Comparison of ENCODE assay signal across 17 cellular contexts in the genomic region with DNA sequence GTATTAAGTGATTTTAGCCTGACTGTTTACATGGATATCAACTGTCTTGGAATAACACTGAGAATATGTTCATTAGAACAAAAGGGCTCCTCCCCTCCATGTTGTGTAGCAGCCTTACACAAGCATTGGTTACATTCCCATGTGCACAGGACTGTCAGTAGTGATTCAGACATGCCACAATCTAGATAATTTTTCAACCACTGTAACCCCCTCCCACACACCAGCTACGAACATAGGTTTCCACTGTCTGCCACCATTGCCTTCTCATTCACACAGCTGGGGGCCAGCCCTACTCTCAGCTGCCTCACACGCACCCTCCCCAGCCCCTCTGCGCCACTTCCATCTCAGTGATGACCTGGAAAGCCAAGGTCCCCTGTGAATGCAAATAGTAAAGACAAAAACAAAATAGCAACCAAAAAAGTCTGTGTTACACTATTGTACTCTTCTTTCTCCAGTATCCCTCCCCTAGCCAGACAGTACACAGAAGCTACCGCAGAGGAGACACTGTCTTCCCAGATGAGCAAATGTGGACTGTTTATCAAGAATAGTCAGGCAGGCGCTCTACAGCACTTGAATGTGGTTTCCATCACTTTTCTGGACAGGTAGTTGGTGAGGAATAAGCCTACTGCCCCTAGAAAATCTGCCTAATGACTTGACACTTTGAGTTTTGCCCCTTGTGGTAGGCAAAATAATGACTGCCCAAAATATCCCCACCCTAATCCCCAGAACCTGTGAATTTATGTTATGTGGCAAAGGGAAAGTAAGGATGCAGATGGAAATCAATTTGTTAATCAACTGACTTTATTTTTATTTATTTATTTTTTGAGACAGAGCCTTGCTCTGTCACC. TPM values are rescaled to one million over a fixed set of nuclear protein-coding genes. Genes with fewer than 3 reads are reported as not detected.
DNase-seq lines count a peak whose midpoint lies in the region; ATAC-seq and TF ChIP-seq lines count a peak whose summit lies in the region.
"Had no signal": no experiment of that assay in that cellular context is flagged by ENCODE, and none has a peak within 500 bp of the region (broad histone marks: within the 10 kb centered on the region; RNA-seq: fewer than 3 reads in every experiment).

No MANE protein-coding gene starts in this region.

- H3K9ac ChIP-seq in H9 (ENCODE audit: extremely low read depth, insufficient read length, low read length), result no peak overlapping the region

- CTCF ChIA-PET in activated CD4-positive, alpha-beta T cell treated with anti-CD3 and anti-CD28 coated beads for 36 hours (lab: Charles Lee), result no interaction called here

- H3K9me3 Mint-ChIP-seq in activated CD4-positive, alpha-beta T cell treated with anti-CD3 and anti-CD28 coated beads for 36 hours (ENCODE audit: low read depth), result peaks cover 3% of the 10 kb centered on the region
- H3K9me3 Mint-ChIP-seq in H9 (no peaks in the 10 kb centered on the region; a peak in 2 of 5 replicates), progenitor cell of endocrine pancreas (ENCODE audit: low read depth) (peaks cover 6% of the 10 kb centered on the region)
- H3K9me3 Mint-ChIP-seq: brain had no signal

- H3K27ac ChIP-seq in H9 (ENCODE audit: insufficient read length, low read depth, low read length) (no peak overlapping the region), brain microvascular endothelial cell (no peak overlapping the region)
- H3K27ac ChIP-seq: hepatocyte had no signal

- no peaks in the 10 kb centered on the region; the same call in 1 of the 2 replicates for H3K4me1 ChIP-seq in H9 (ENCODE audit: insufficient read depth, low read length)

- no peak overlapping the region for H4K5ac ChIP-seq in H9 (ENCODE audit: insufficient read length, low read depth, low read length)

- no peaks in the 10 kb centered on the region for H3K36me3 Mint-ChIP-seq in activated CD4-positive, alpha-beta T cell treated with anti-CD3 and anti-CD28 coated beads for 36 hours (ENCODE audit: low read depth)
- H3K36me3 Mint-ChIP-seq in H9 (ENCODE audit: insufficient read depth in 1 of 3, low read depth in 3 of 3), result peaks cover 0 to 11% (median 4%) of the 10 kb centered on the region in 3 experiments; a peak in 4 of 7 replicates
- peaks cover 1% of the 10 kb centered on the region for H3K36me3 Mint-ChIP-seq in progenitor cell of endocrine pancreas (ENCODE audit: insufficient read depth)

- H4K8ac ChIP-seq in H9 (replicated peaks; ENCODE audit: insufficient read length, low read depth, low read length), result no peak overlapping the region

- H3K27me3 ChIP-seq in H9 (ENCODE audit: insufficient read depth, low read length), result no peaks in the 10 kb centered on the region
- H3K27me3 ChIP-seq in brain microvascular endothelial cell (replicated peaks), result no peaks in the 10 kb centered on the region
- H3K27me3 ChIP-seq: hepatocyte had no signal

- in situ Hi-C loops in brain microvascular endothelial cell (cut with HindIII; ENCODE audit: low pct_ligation_motif_present, low sequenced_read_pairs), result no loop called here

- peaks cover 7% of the 10 kb centered on the region for H3K27me3 Mint-ChIP-seq in activated CD4-positive, alpha-beta T cell treated with anti-CD3 and anti-CD28 coated beads for 36 hours
- H3K27me3 Mint-ChIP-seq in H9 (ENCODE audit: low read depth) (peaks cover 2% of the 10 kb centered on the region), progenitor cell of endocrine pancreas (no peaks in the 10 kb centered on the region)

- DNase-seq in activated CD4-positive, alpha-beta T cell treated with anti-CD3 and anti-CD28 coated beads for 36 hours, result peak; percentile 11
- no peak for DNase-seq in activated CD4-positive, alpha-beta T cell treated with anti-CD3 and anti-CD28 coated beads, Interleukin-2, amount 50 U/mL, for 4 hours
- no peak for DNase-seq in H9
- peak; percentile 16 for DNase-seq in brain microvascular endothelial cell
- no peak for DNase-seq in progenitor cell of endocrine pancreas (ENCODE audit: low spot score, unreplicated experiment)
- no peak for DNase-seq in superior temporal gyrus (ENCODE audit: extremely low spot score)
- DNase-seq in NK-92 (lab: John Stamatoyannopoulos, UW; ENCODE audit: unreplicated experiment), result no peak
- no peak for DNase-seq in NCI-H1048 (lab: John Stamatoyannopoulos, UW)
- DNase-seq: DMS79 treated with DMSO at 0.1 percent for 48 hours, NCI-H1105 treated with DMSO at 0.1 percent for 48 hours, NCI-H526, nucleus accumbens, SHP77 had no signal

- H3K9me3 ChIP-seq in H9 (ENCODE audit: control insufficient read depth, low read depth, low read length), result no peaks in the 10 kb centered on the region

- H2BK120ac ChIP-seq in H9 (ENCODE audit: low read depth, low read length, poor library complexity, severe bottlenecking), result no peak overlapping the region

- H4K91ac ChIP-seq in H9 (ENCODE audit: insufficient read length, low read depth, low read length), result no peak overlapping the region

- H3K4me3 Mint-ChIP-seq in activated CD4-positive, alpha-beta T cell treated with anti-CD3 and anti-CD28 coated beads for 36 hours, result no peak overlapping the region
- H3K4me3 Mint-ChIP-seq in H9, result no peak overlapping the region
- H3K4me3 Mint-ChIP-seq in progenitor cell of endocrine pancreas (ENCODE audit: low read depth), result no peak overlapping the region
- H3K4me3 Mint-ChIP-seq: brain had no signal

- H2AFZ ChIP-seq in H9 (ENCODE audit: low read length), result no peak overlapping the region
- H2AFZ ChIP-seq: hepatocyte had no signal

- H2AK5ac ChIP-seq in H9 (ENCODE audit: insufficient read length, low read length), result no peak overlapping the region

- H3K4me2 ChIP-seq in H9 (ENCODE audit: insufficient read depth, insufficient read length, low read length), result no peak overlapping the region
- H3K4me2 ChIP-seq: hepatocyte had no signal

- no peaks in the 10 kb centered on the region for H4K20me1 ChIP-seq in H9 (ENCODE audit: control insufficient read depth, insufficient read depth, insufficient read length)

- intact Hi-C loops in activated CD4-positive, alpha-beta T cell treated with anti-CD3 and anti-CD28 coated beads for 36 hours (cut with DNase I, micrococcal nuclease), result no loop called here

- peak; percentile 54 for TF ChIP-seq CTCF in H9 (conservative IDR thresholded peaks at IDR 0.05)
- TF ChIP-seq CTCF in brain microvascular endothelial cell (IDR thresholded peaks at IDR 0.05; ENCODE audit: low read depth, low read length, missing control alignments), result peak; percentile 22
- TF ChIP-seq CTCF in progenitor cell of endocrine pancreas (IDR thresholded peaks at IDR 0.05; ENCODE audit: unreplicated experiment), result peak; percentile 19

- H2BK12ac ChIP-seq in H9 (ENCODE audit: insufficient read length, low read depth, low read length), result no peak overlapping the region

- H3K18ac ChIP-seq in H9 (ENCODE audit: insufficient read length, low read depth, low read length), result no peak overlapping the region

- no peak overlapping the region for H3K14ac ChIP-seq in H9 (ENCODE audit: insufficient read depth, low read length)

- H2BK5ac ChIP-seq in H9 (ENCODE audit: insufficient read length, low read length), result no peak overlapping the region

- H2BK15ac ChIP-seq in H9 (ENCODE audit: low read depth, low read length), result no peak overlapping the region

- H3K27ac Mint-ChIP-seq in activated CD4-positive, alpha-beta T cell treated with anti-CD3 and anti-CD28 coated beads for 36 hours, result no peak overlapping the region
- H3K27ac Mint-ChIP-seq in H9 (peak overlapping the region in 2 of 3 experiments; percentile 34 to 41; a peak in 3 of 7 replicates), progenitor cell of endocrine pancreas (no peak overlapping the region)
- H3K27ac Mint-ChIP-seq: brain had no signal

- no peaks in the 10 kb centered on the region for H3K79me1 ChIP-seq in H9 (ENCODE audit: insufficient read depth, low read depth, low read length, poor library complexity, severe bottlenecking)

- no peaks in the 10 kb centered on the region for H3K79me2 ChIP-seq in H9 (ENCODE audit: insufficient read depth, low read length)
- H3K79me2 ChIP-seq: hepatocyte had no signal

- H3T11ph ChIP-seq in H9 (ENCODE audit: low read length), result no peak overlapping the region

- H2BK20ac ChIP-seq in H9 (ENCODE audit: low read depth, low read length, poor library complexity, severe bottlenecking), result no peak overlapping the region

- no peak overlapping the region for H3K4ac ChIP-seq in H9 (ENCODE audit: low read depth, low read length)

- WGBS in H9 (ENCODE audit: extremely low coverage, insufficient read length, low lambda C conversion rate), result no CpG with 5 or more reads among the region's 5 CpGs

- POLR2A ChIA-PET in activated CD4-positive, alpha-beta T cell treated with anti-CD3 and anti-CD28 coated beads for 36 hours (lab: Charles Lee), result no interaction called here

- no peak overlapping the region for H3K4me3 ChIP-seq in brain microvascular endothelial cell (ENCODE audit: low read depth, low read length)
- H3K4me3 ChIP-seq: hepatocyte, lung had no signal

- H3K4me1 Mint-ChIP-seq in activated CD4-positive, alpha-beta T cell treated with anti-CD3 and anti-CD28 coated beads for 36 hours, result peaks cover 4% of the 10 kb centered on the region
- H3K4me1 Mint-ChIP-seq in H9, result peaks cover 15 to 18% of the 10 kb centered on the region in 2 experiments
- H3K4me1 Mint-ChIP-seq in progenitor cell of endocrine pancreas (ENCODE audit: low read depth), result peaks cover 1% of the 10 kb centered on the region

- no peak overlapping the region for H3K56ac ChIP-seq in H9 (ENCODE audit: insufficient read length, low read depth, low read length)

- peak; percentile 74 for ATAC-seq in activated CD4-positive, alpha-beta T cell treated with anti-CD3 and anti-CD28 coated beads for 36 hours

- no peak overlapping the region for H3K23ac ChIP-seq in H9 (ENCODE audit: insufficient read length, low read depth, low read length)

- no peaks in the 10 kb centered on the region for H3K23me2 ChIP-seq in H9 (ENCODE audit: insufficient read length, low read depth, low read length, poor library complexity, severe bottlenecking)

- H3K36me3 ChIP-seq in brain microvascular endothelial cell (replicated peaks), result no peaks in the 10 kb centered on the region

RNA-seq across cellular contexts. Expression of gene TYMS, which starts 27.9 kb away (rescaled TPM):
- total RNA-seq in activated CD4-positive, alpha-beta T cell treated with anti-CD3 and anti-CD28 coated beads for 36 hours, result 100 to 1,000 TPM; 331 to 372 TPM
- total RNA-seq in H9 (2021) (135 and 140 TPM in 2 replicates), progenitor cell of endocrine pancreas (67.4 and 81.6 TPM in 2 replicates)

RNA-seq across cellular contexts. Expression of gene CLUL1, which starts 32.7 kb away (rescaled TPM):
- total RNA-seq in activated CD4-positive, alpha-beta T cell treated with anti-CD3 and anti-CD28 coated beads for 36 hours, result not detected
- total RNA-seq in H9 (2021), result 0.13 and 0.22 TPM in 2 replicates
- total RNA-seq in progenitor cell of endocrine pancreas, result 7.4 and 8.0 TPM in 2 replicates
- total RNA-seq: HT1080 had no signal

RNA-seq across cellular contexts. Expression of gene CETN1, which starts 49.3 kb away (rescaled TPM):
- total RNA-seq in activated CD4-positive, alpha-beta T cell treated with anti-CD3 and anti-CD28 coated beads for 36 hours, result not detected
- not detected in 2 replicates for total RNA-seq in H9 (2021)
- not detected in 2 replicates for total RNA-seq in progenitor cell of endocrine pancreas
- total RNA-seq: hepatocyte, HT1080, lung had no signal

Comparison
In these comparisons a context has a peak if more than half of its experiments do, and no peak if none do; other contexts are left out.
1. DNase-seq: peak in activated CD4-positive, alpha-beta T cell treated with anti-CD3 and anti-CD28 coated beads for 36 hours (single experiment) and brain microvascular endothelial cell (single experiment); none in activated CD4-positive, alpha-beta T cell treated with anti-CD3 and anti-CD28 coated beads, Interleukin-2, amount 50 U/mL, for 4 hours (0 of 2), H9 (single experiment), progenitor cell of endocrine pancreas (single experiment), superior temporal gyrus (single experiment), NK-92 (single experiment) and NCI-H1048 (single experiment).
2. H3K27ac Mint-ChIP-seq: peak in H9 (2 of 3); none in activated CD4-positive, alpha-beta T cell treated with anti-CD3 and anti-CD28 coated beads for 36 hours (single experiment) and progenitor cell of endocrine pancreas (single experiment).
3. Peak in every context shown above with its lines, with median percentiles within 50 percentile points of each other: CTCF ChIP-seq.